Comparison of ENCODE assay signal across 25 cellular contexts in genomic region chr1:23401313-23401712, GRCh38. TPM values are rescaled to one million over a fixed set of nuclear protein-coding genes. Genes with fewer than 3 reads are reported as not detected.
DNase-seq lines count a peak whose midpoint lies in the region; ATAC-seq and TF ChIP-seq lines count a peak whose summit lies in the region.
"Had no signal": no experiment of that assay in that cellular context is flagged by ENCODE, and none has a peak within 500 bp of the region (broad histone marks: within the 10 kb centered on the region; RNA-seq: fewer than 3 reads in every experiment).

No MANE protein-coding gene starts in this region.

- CTCF ChIA-PET in Panc1 (lab: Charles Lee) = interaction anchor here (0.5 kb wide), 1 partner anchor 13 kb away, joined by 8 read pairs; no protein-coding TSS in a partner anchor

- peaks cover 45% of the 10 kb centered on the region for H3F3A ChIP-seq in GM23248 (ENCODE audit: insufficient read depth)

- 56 to 57% methylated on average over 6 of the region's 6 CpGs for WGBS in GM23248 (ENCODE audit: low coverage in 1 of 2, low lambda C conversion rate in 2 of 2, missing lambda C conversion rate in 2 of 2), 2 experiments
- WGBS in gastroesophageal sphincter (ENCODE audit: low coverage in 1 of 2), 2 donors = 67 to 83% methylated on average over 1 to 6 of the region's 6 CpGs

- DNase-seq in GM23248 (peak; percentile 14), Panc1 (ENCODE audit: low read depth, low spot score) (no peak), activated gamma-delta T cell treated with Interleukin-2 at 50 U/mL for 16 hours (no peak), mucosa of gallbladder (ENCODE audit: low spot score) (no peak)
- DNase-seq: ACHN; activated CD4-positive, alpha-beta memory T cell treated with anti-CD3 and anti-CD28 coated beads for 36 hours; activated CD8-positive, alpha-beta memory T cell treated with anti-CD3 and anti-CD28 coated beads, Interleukin-2, amount 50 U/mL, for 48 hours; GDM1; H9; kidney glomerular epithelial cell; NCI-H1105; NCI-H2029 treated with DMSO at 0.1 percent for 48 hours; NCI-H526; SK-N-SH; stimulated activated naive CD8-positive, alpha-beta T cell treated with anti-CD3 and anti-CD28 coated beads, Interleukin-15, amount 100 ng/mL, for 72 hours; trophoblast cell had no signal

- H3K4me1 ChIP-seq in GM23248 (ENCODE audit: insufficient read depth) (peaks cover 38% of the 10 kb centered on the region), Panc1 (ENCODE audit: control insufficient read depth, insufficient read depth, low read length) (peaks cover 25% of the 10 kb centered on the region), gastroesophageal sphincter (peaks cover 2 to 48% (median 19%) of the 10 kb centered on the region in 3 donors), skeletal muscle tissue (ENCODE audit: control insufficient read depth in 3 of 3, insufficient read depth in 3 of 3, low read length in 3 of 3) (peaks cover 52 to 62% (median 61%) of the 10 kb centered on the region in 3 donors)
- H3K4me1 ChIP-seq: neural progenitor cell had no signal

- no peak for TF ChIP-seq CTCF in Panc1 (IDR thresholded peaks at IDR 0.05)
- no peak for TF ChIP-seq CTCF in gastroesophageal sphincter (IDR thresholded peaks at IDR 0.05)

- H2AFZ ChIP-seq in GM23248 = no peak overlapping the region
- H2AFZ ChIP-seq: neural progenitor cell had no signal

- no peak for ATAC-seq in Panc1
- ATAC-seq in gastroesophageal sphincter = no peak
- no peak for ATAC-seq in HG03378 (IDR thresholded peaks at IDR 0.05; ENCODE audit: unreplicated experiment)
- ATAC-seq in GM19351 (IDR thresholded peaks at IDR 0.05; ENCODE audit: unreplicated experiment) = no peak
- ATAC-seq: activated CD4-positive, CD25-positive, alpha-beta regulatory T cell treated with anti-CD3 and anti-CD28 coated beads, Interleukin-2, amount 50 U/mL, for 24 hours; stimulated activated naive CD8-positive, alpha-beta T cell treated with anti-CD3 and anti-CD28 coated beads, Interleukin-15, amount 100 ng/mL, for 72 hours had no signal

- TF ChIP-seq POLR2A in gastroesophageal sphincter (IDR thresholded peaks at IDR 0.05) = no peak

- BruUV-seq in Panc1 (replicated peaks; lab: Mats Ljungman, UMichigan) = no TSS peak

- no peak for TF ChIP-seq EP300 in gastroesophageal sphincter (IDR thresholded peaks at IDR 0.05)

- H3K9me3 ChIP-seq in GM23248 (ENCODE audit: low read depth) = no peaks in the 10 kb centered on the region
- H3K9me3 ChIP-seq in Panc1 (ENCODE audit: control insufficient read depth, insufficient read depth, low read depth, low read length) = no peaks in the 10 kb centered on the region; the same call in 1 of the 2 replicates
- no peaks in the 10 kb centered on the region for H3K9me3 ChIP-seq in gastroesophageal sphincter
- H3K9me3 ChIP-seq in skeletal muscle tissue (ENCODE audit: control insufficient read depth in 3 of 3, low read length in 3 of 3) = no peaks in the 10 kb centered on the region
- H3K9me3 ChIP-seq: ascending aorta, BLaER1, SK-N-SH had no signal

- H3K4me3 ChIP-seq in GM23248 (no peak overlapping the region), Panc1 (ENCODE audit: low read depth in 2 of 2, low read length in 2 of 2) (no peak overlapping the region), gastroesophageal sphincter (no peak overlapping the region), skeletal muscle tissue (ENCODE audit: low read length in 3 of 3) (no peak overlapping the region)
- H3K4me3 ChIP-seq: ascending aorta, BLaER1, dorsolateral prefrontal cortex, neural progenitor cell had no signal

- H3K79me2 ChIP-seq in GM23248 (ENCODE audit: insufficient read depth) = no peaks in the 10 kb centered on the region

- no peaks in the 10 kb centered on the region for H3K36me3 ChIP-seq in GM23248 (ENCODE audit: low read depth)
- no peaks in the 10 kb centered on the region for H3K36me3 ChIP-seq in Panc1 (ENCODE audit: control insufficient read depth, insufficient read depth, low read length)
- peaks cover 0 to 54% of the 10 kb centered on the region in 2 donors for H3K36me3 ChIP-seq in gastroesophageal sphincter
- H3K36me3 ChIP-seq in skeletal muscle tissue (ENCODE audit: control insufficient read depth in 3 of 3, insufficient read depth in 3 of 3, low read length in 3 of 3) = peaks cover 22 to 27% (median 22%) of the 10 kb centered on the region in 3 donors
- H3K36me3 ChIP-seq: BLaER1, neural progenitor cell had no signal

- POLR2A ChIA-PET in Panc1 (lab: Charles Lee) = interaction anchor here (0.6 kb wide), 1 partner anchor 57 kb away, joined by 4 read pairs; the partner anchor contains the start of gene HNRNPR

- H4K20me1 ChIP-seq in GM23248 (ENCODE audit: insufficient read depth) = no peaks in the 10 kb centered on the region
- H4K20me1 ChIP-seq: BLaER1 had no signal

- H3K27me3 ChIP-seq in GM23248 (replicated peaks; ENCODE audit: insufficient read depth) (no peaks in the 10 kb centered on the region), Panc1 (ENCODE audit: control insufficient read depth, insufficient read depth, low read length) (no peaks in the 10 kb centered on the region), gastroesophageal sphincter (no peaks in the 10 kb centered on the region), skeletal muscle tissue (ENCODE audit: control insufficient read depth in 3 of 3, insufficient read depth in 3 of 3, low read length in 3 of 3) (no peaks in the 10 kb centered on the region)
- H3K27me3 ChIP-seq: ascending aorta, BLaER1, dorsolateral prefrontal cortex had no signal

- H3K9me2 ChIP-seq in GM23248 (ENCODE audit: insufficient read depth) = no peaks in the 10 kb centered on the region
- H3K9me2 ChIP-seq: SK-N-SH had no signal

- intact Hi-C loops in Panc1 (cut with micrococcal nuclease; ENCODE audit: unreplicated experiment) = no loop called here

- H3K9ac ChIP-seq in GM23248 (no peak overlapping the region), skeletal muscle tissue (ENCODE audit: low read depth in 1 of 3, low read length in 3 of 3) (peak overlapping the region; percentile 28 to 57 (median 50))
- H3K9ac ChIP-seq: BLaER1, neural progenitor cell, SK-N-SH had no signal

- in situ Hi-C loops in GM23248 (cut with MboI) (no loop called here), Panc1 (cut with HindIII; ENCODE audit: low pct_unique_long_range_greater_than_20kb, low sequenced_read_pairs) (no loop called here)

- H3K4me2 ChIP-seq in GM23248 (ENCODE audit: unreplicated experiment) = no peak overlapping the region
- H3K4me2 ChIP-seq: BLaER1, neural progenitor cell, SK-N-SH had no signal

- H3K27ac ChIP-seq in GM23248 = peak overlapping the region; percentile 51
- H3K27ac ChIP-seq in Panc1 (ENCODE audit: low read length) = peak overlapping the region; percentile 95
- H3K27ac ChIP-seq in gastroesophageal sphincter = peak overlapping the region in 3 of 4 donors; percentile 53 to 79 (median 75)
- peak overlapping the region; percentile 33 for H3K27ac ChIP-seq in skeletal muscle tissue (ENCODE audit: low read depth, low read length)
- H3K27ac ChIP-seq: BLaER1, neural progenitor cell had no signal

RNA-seq across cellular contexts. Expression of gene TCEA3, which starts 23.2 kb away (rescaled TPM):
- total RNA-seq in GM23248 (2014; rRNA removed; shearing (Covaris generic)) = 9.2 and 16.3 TPM in 2 replicates
- polyA plus RNA-seq in GM23248 (2016; fragmentation: Nextera tagmentation; extraction: Ambion mirVana) = 21.3 and 23.2 TPM in 2 replicates
- 8.3 TPM for total RNA-seq in Panc1 (2021; ENCODE audit: unreplicated experiment)
- polyA plus RNA-seq in Panc1 (2012; ENCODE audit: insufficient read length) = 17.2 TPM
- total RNA-seq in gastroesophageal sphincter = 10 to 100 TPM; 21.4 to 45.8 (median 26.6) TPM
- 314 TPM for total RNA-seq in skeletal muscle tissue
- total RNA-seq in mucosa of gallbladder = 32.0 TPM

RNA-seq across cellular contexts. Expression of gene ZNF436, which starts 31.7 kb away (rescaled TPM):
- 14.0 and 16.2 TPM in 2 replicates for total RNA-seq in GM23248 (2014; rRNA removed; shearing (Covaris generic))
- 8.1 and 9.4 TPM in 2 replicates for polyA plus RNA-seq in GM23248 (2016; fragmentation: Nextera tagmentation; extraction: Ambion mirVana)
- 16.0 TPM for total RNA-seq in Panc1 (2021; ENCODE audit: unreplicated experiment)
- polyA plus RNA-seq in Panc1 (2012; ENCODE audit: insufficient read length) = 8.0 TPM
- total RNA-seq in gastroesophageal sphincter = 10 to 100 TPM; 14.9 to 18.8 (median 16.6) TPM
- 67.3 TPM for total RNA-seq in skeletal muscle tissue
- total RNA-seq in mucosa of gallbladder = 14.2 TPM

RNA-seq across cellular contexts. Expression of gene HNRNPR, which starts 57.2 kb away (rescaled TPM):
- 77.5 and 91.6 TPM in 2 replicates for total RNA-seq in GM23248 (2014; rRNA removed; shearing (Covaris generic))
- 124 and 126 TPM in 2 replicates for polyA plus RNA-seq in GM23248 (2016; fragmentation: Nextera tagmentation; extraction: Ambion mirVana)
- total RNA-seq in Panc1 (2021; ENCODE audit: unreplicated experiment) (173 TPM), gastroesophageal sphincter (10 to 100 TPM; 67.5 to 91.1 (median 73.6) TPM), skeletal muscle tissue (83.5 TPM), mucosa of gallbladder (83.3 TPM)
- polyA plus RNA-seq in Panc1 (2012; ENCODE audit: insufficient read length) = 117 TPM

Comparison
In these comparisons a context has a peak if more than half of its experiments do, and no peak if none do; other contexts are left out.
1. H3K27ac ChIP-seq: peak in every context shown above with its lines; median percentile 95 in Panc1; 75 in gastroesophageal sphincter; 51 in GM23248; 33 in skeletal muscle tissue.